ENCODE assay signal across 8 cellular contexts in genomic region chr14:59274991-59275391, GRCh38.
A peak's percentile ranks its signal among the peaks of the same experiment; 100 is the strongest.
DNase-seq lines count a peak whose midpoint lies in the region; ATAC-seq, FAIRE-seq and TF ChIP-seq lines count a peak whose summit lies in the region.

No MANE protein-coding gene starts in this region.

- H3K4me3 ChIP-seq in colonic mucosa: no peak overlapping the region
- no peak overlapping the region for H3K4me3 ChIP-seq in gastrocnemius medialis

- DNase-seq in NCI-H187 treated with DMSO at 0.1 percent for 48 hours (lab: John Stamatoyannopoulos, UW): peak; percentile 59
- DNase-seq in colonic mucosa: no peak
- no peak for DNase-seq in gastrocnemius medialis
- DNase-seq in frontal cortex (ENCODE audit: low spot score in 2 of 2): no peak
- no peak for DNase-seq in NK-92 treated with Interleukin-12 subunit alpha and Interleukin-12 subunit beta, amount 100 ng/mL, for 24 hours (lab: John Stamatoyannopoulos, UW)

- H3K27ac ChIP-seq in colonic mucosa (peak overlapping the region; percentile 3), gastrocnemius medialis (peak overlapping the region in 3 of 4 donors; percentile 3 to 27 (median 18))

- H3K36me3 ChIP-seq in colonic mucosa (no peaks in the 10 kb centered on the region), gastrocnemius medialis (no peaks in the 10 kb centered on the region)

- no peak for TF ChIP-seq CTCF in colonic mucosa (IDR thresholded peaks at IDR 0.05)
- TF ChIP-seq CTCF in gastrocnemius medialis (IDR thresholded peaks at IDR 0.05 in 4 of 5, conservative IDR thresholded peaks at IDR 0.05 in 1 of 5): no peak

- H3K4me1 ChIP-seq in colonic mucosa (peaks cover 6% of the 10 kb centered on the region), gastrocnemius medialis (peaks cover 0 to 8% of the 10 kb centered on the region in 2 donors)

- H3K27me3 ChIP-seq in colonic mucosa (no peaks in the 10 kb centered on the region), gastrocnemius medialis (no peaks in the 10 kb centered on the region)

- H3K9me3 ChIP-seq in colonic mucosa: no peaks in the 10 kb centered on the region
- no peaks in the 10 kb centered on the region for H3K9me3 ChIP-seq in gastrocnemius medialis

- FAIRE-seq in frontal cortex (lab: Jason Lieb, UNC): no peak

- intact Hi-C loops in colonic mucosa (cut with DNase I): no loop called here
- intact Hi-C loops in gastrocnemius medialis (cut with DNase I; ENCODE audit: low total_unique reads): no loop called here

- peak; percentile 60 for ATAC-seq in GM18502 (IDR thresholded peaks at IDR 0.05; ENCODE audit: poor library complexity, unreplicated experiment)
- ATAC-seq in GM21825 (IDR thresholded peaks at IDR 0.05; ENCODE audit: unreplicated experiment): peak; percentile 56
- ATAC-seq in gastrocnemius medialis: no peak
- no peak for ATAC-seq in GM18519 (IDR thresholded peaks at IDR 0.05; ENCODE audit: low FRiP score, unreplicated experiment)

- TF ChIP-seq POLR2A in gastrocnemius medialis (IDR thresholded peaks at IDR 0.05): no peak

- in situ Hi-C loops in gastrocnemius medialis (cut with MboI; ENCODE audit: low sequenced_read_pairs in 4 of 4): no loop called here

- H3K9ac ChIP-seq in colonic mucosa (ENCODE audit: low read depth in 2 of 2, low read length in 2 of 2): no peak overlapping the region

Comparison
In these comparisons a context has a peak if more than half of its experiments do, and no peak if none do; other contexts are left out.
1. ATAC-seq: peak in GM18502 (single experiment) and GM21825 (single experiment); none in gastrocnemius medialis (0 of 2) and GM18519 (single experiment).